In genomic region chr5:179762781-179763176, GRCh38 we compare ENCODE assay signal across 10 cellular contexts. TPM values are rescaled to one million over a fixed set of nuclear protein-coding genes. Genes with fewer than 3 reads are reported as not detected.
DNase-seq lines count a peak whose midpoint lies in the region; TF ChIP-seq lines count a peak whose summit lies in the region.
"Had no signal": no experiment of that assay in that cellular context is flagged by ENCODE, and none has a peak within 500 bp of the region (broad histone marks: within the 10 kb centered on the region; RNA-seq: fewer than 3 reads in every experiment).

No MANE protein-coding gene starts in this region.

- H3F3A ChIP-seq in neural progenitor cell (ENCODE audit: low read depth) = peaks cover 18% of the 10 kb centered on the region

- peaks cover 4% of the 10 kb centered on the region for H3K4me1 ChIP-seq in neural progenitor cell

- no peak overlapping the region for H3K4me2 ChIP-seq in neural progenitor cell

- H3K27me3 ChIP-seq in BJ (ENCODE audit: control insufficient read depth, insufficient read depth, low read length) (no peaks in the 10 kb centered on the region), neural progenitor cell (no peaks in the 10 kb centered on the region)

- POLR2A ChIA-PET in BJ (lab: Charles Lee) = interaction anchor here (0.9 to 1.0 kb wide), 2 partner anchors 31 to 139 kb away, joined by 3 to 4 read pairs; partner anchors contain the start of gene HNRNPH1

- H3K27ac Mint-ChIP-seq in IgD-negative memory B cell = peak overlapping the region; percentile 54 to 86 (median 74)
- H3K27ac Mint-ChIP-seq in chondrocyte (ENCODE audit: unreplicated experiment) = peak overlapping the region; percentile 96
- no peak overlapping the region for H3K27ac Mint-ChIP-seq in neural progenitor cell

- H3K4me1 Mint-ChIP-seq in IgD-negative memory B cell = peaks cover 25 to 38% (median 35%) of the 10 kb centered on the region in 3 donors
- H3K4me1 Mint-ChIP-seq in chondrocyte (ENCODE audit: low read depth) = peaks cover 82% of the 10 kb centered on the region
- H3K4me1 Mint-ChIP-seq in neural progenitor cell = peaks cover 58% of the 10 kb centered on the region

- TF ChIP-seq CTCF in BJ (IDR thresholded peaks at IDR 0.05; ENCODE audit: insufficient read depth, low read depth, low read length) (no peak), chondrocyte (IDR thresholded peaks at IDR 0.05) (no peak), neural progenitor cell (IDR thresholded peaks at IDR 0.05) (no peak)

- peaks cover 1% of the 10 kb centered on the region for H3K36me3 Mint-ChIP-seq in IgD-negative memory B cell
- H3K36me3 Mint-ChIP-seq in chondrocyte (ENCODE audit: low read depth) = no peaks in the 10 kb centered on the region
- H3K36me3 Mint-ChIP-seq in neural progenitor cell = peaks cover 6% of the 10 kb centered on the region
- H3K36me3 Mint-ChIP-seq: natural killer cell had no signal

- H2AFZ ChIP-seq in neural progenitor cell (replicated peaks) = no peak overlapping the region

- H3K9ac ChIP-seq in neural progenitor cell = no peak overlapping the region

- peaks cover 97% of the 10 kb centered on the region for H4K20me1 ChIP-seq in neural progenitor cell (ENCODE audit: low read depth)

- no peaks in the 10 kb centered on the region for H3K9me3 ChIP-seq in neural progenitor cell (ENCODE audit: low read depth)

- peak; percentile 35 for DNase-seq in BJ (ENCODE audit: low read depth)
- no peak for DNase-seq in chondrocyte (ENCODE audit: low spot score)
- DNase-seq in neural progenitor cell (ENCODE audit: low spot score) = no peak
- no peak for DNase-seq in DMS153 treated with DMSO at 0.1 percent for 48 hours (lab: John Stamatoyannopoulos, UW; ENCODE audit: unreplicated experiment)
- DNase-seq in COR-L47 (lab: John Stamatoyannopoulos, UW) = no peak
- DNase-seq in NCI-H1105 treated with DMSO at 0.1 percent for 48 hours (lab: John Stamatoyannopoulos, UW) = no peak
- DNase-seq in NCI-H2081 (lab: John Stamatoyannopoulos, UW) = no peak
- DNase-seq: cortex of kidney had no signal

- H3K27me3 Mint-ChIP-seq in IgD-negative memory B cell (no peaks in the 10 kb centered on the region), chondrocyte (ENCODE audit: low read depth) (no peaks in the 10 kb centered on the region), neural progenitor cell (ENCODE audit: insufficient read depth, low read depth) (peaks cover 4% of the 10 kb centered on the region)

- peak overlapping the region; percentile 56 for H3K27ac ChIP-seq in neural progenitor cell

- H3K4me3 Mint-ChIP-seq in IgD-negative memory B cell (no peak overlapping the region), chondrocyte (ENCODE audit: unreplicated experiment) (no peak overlapping the region), neural progenitor cell (no peak overlapping the region)
- H3K4me3 Mint-ChIP-seq: natural killer cell had no signal

- H3K4me3 ChIP-seq in BJ (ENCODE audit: low read depth, low read length) (no peak overlapping the region), neural progenitor cell (no peak overlapping the region)

- peaks cover 5% of the 10 kb centered on the region for H3K36me3 ChIP-seq in BJ (ENCODE audit: control insufficient read depth, insufficient read depth, low read length)
- H3K36me3 ChIP-seq in neural progenitor cell = no peaks in the 10 kb centered on the region

- CTCF ChIA-PET in BJ (lab: Yijun Ruan, JAX) = interaction anchor here (0.6 to 2.6 kb wide), 27 partner anchors 9 to 330 kb away, joined by 3 to 19 read pairs (median 5); partner anchors contain the start of gene LTC4S

- H3K9me3 Mint-ChIP-seq in IgD-negative memory B cell (no peaks in the 10 kb centered on the region), chondrocyte (ENCODE audit: low read depth) (no peaks in the 10 kb centered on the region), neural progenitor cell (no peaks in the 10 kb centered on the region)
- H3K9me3 Mint-ChIP-seq: natural killer cell had no signal

- peaks cover 94% of the 10 kb centered on the region for H3K79me2 ChIP-seq in neural progenitor cell (ENCODE audit: low read depth)

RNA-seq across cellular contexts. Expression of gene MAML1, which starts 30.2 kb away (rescaled TPM):
- polyA plus RNA-seq in BJ (2011; rRNA removed) = 4.4 and 5.3 TPM in 2 replicates
- polyA minus RNA-seq in BJ (2011; rRNA and poly(A)+ RNA removed) = 6.9 and 11.1 TPM in 2 replicates
- polyA plus RNA-seq in IgD-negative memory B cell = 4.7 TPM
- 29.3 to 29.9 TPM (median 29.9 TPM) in 3 replicates for total RNA-seq in chondrocyte
- total RNA-seq in neural progenitor cell (ENCODE audit: low replicate concordance) = 29.1 and 30.7 TPM in 2 replicates

RNA-seq across cellular contexts. Expression of gene LTC4S, which starts 31.0 kb away (rescaled TPM):
- 0.49 and 0.88 TPM in 2 replicates for polyA plus RNA-seq in BJ (2011; rRNA removed)
- polyA minus RNA-seq in BJ (2011; rRNA and poly(A)+ RNA removed) = 0.33 TPM in 1 of 2 replicates, not detected in the other
- polyA plus RNA-seq in IgD-negative memory B cell = 0.80 TPM
- 1.2 to 1.7 TPM (median 1.3 TPM) in 3 replicates for total RNA-seq in chondrocyte
- total RNA-seq in neural progenitor cell (ENCODE audit: low replicate concordance) = 0.81 TPM in 1 of 2 replicates, not detected in the other

RNA-seq across cellular contexts. Expression of gene MGAT4B, which starts 43.9 kb away (rescaled TPM):
- polyA plus RNA-seq in BJ (2011; rRNA removed) (91.7 and 131 TPM in 2 replicates), IgD-negative memory B cell (12.0 TPM)
- 96.3 and 122 TPM in 2 replicates for polyA minus RNA-seq in BJ (2011; rRNA and poly(A)+ RNA removed)
- total RNA-seq in chondrocyte (135 to 144 TPM (median 142 TPM) in 3 replicates), neural progenitor cell (ENCODE audit: low replicate concordance) (32.1 and 52.9 TPM in 2 replicates)

RNA-seq across cellular contexts. Expression of gene SQSTM1, which starts 57.9 kb away (rescaled TPM):
- polyA plus RNA-seq in BJ (2011; rRNA removed) (307 and 361 TPM in 2 replicates), IgD-negative memory B cell (225 TPM)
- polyA minus RNA-seq in BJ (2011; rRNA and poly(A)+ RNA removed) = 103 and 140 TPM in 2 replicates
- total RNA-seq in chondrocyte (219 to 297 TPM (median 296 TPM) in 3 replicates), neural progenitor cell (ENCODE audit: low replicate concordance) (27.6 and 55.0 TPM in 2 replicates)
